8 cellular contexts compared by ENCODE assay signal in the genomic region with DNA sequence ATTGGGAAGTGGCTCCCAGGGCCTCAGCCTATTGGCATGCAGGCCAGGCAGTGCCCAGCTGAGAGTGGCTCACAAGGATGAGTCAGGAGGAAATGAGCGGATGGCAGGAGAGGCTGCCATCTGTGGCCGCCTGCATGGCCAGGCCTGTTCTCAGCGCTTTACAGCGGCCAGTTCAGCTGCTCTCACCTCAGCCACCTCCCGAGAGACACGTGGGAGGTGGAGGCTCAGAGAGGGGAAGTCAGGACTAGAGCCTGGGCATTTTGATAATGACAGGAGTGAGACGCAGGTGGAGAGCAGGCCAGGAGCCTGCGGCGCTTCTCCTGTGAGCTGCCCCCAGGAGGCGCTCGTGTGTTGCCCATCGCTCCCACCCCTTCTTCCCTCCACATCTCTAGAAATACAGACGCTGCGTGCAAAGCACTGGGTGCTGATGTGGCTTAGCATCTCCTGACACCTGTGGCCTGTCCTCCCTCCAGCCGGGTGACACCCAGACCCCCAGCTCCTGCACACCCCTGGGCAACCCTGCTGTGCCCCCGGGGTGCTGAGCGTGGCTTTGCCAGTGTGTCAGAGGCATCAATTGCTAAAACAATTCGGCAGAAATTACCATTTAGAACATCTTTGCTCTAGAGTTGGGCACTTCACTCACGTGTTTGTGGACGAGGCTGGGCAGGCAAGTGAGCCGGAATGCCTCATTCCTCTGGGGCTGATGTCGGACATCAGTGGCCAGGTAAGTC. TPM values are rescaled to one million over a fixed set of nuclear protein-coding genes. Genes with fewer than 3 reads are reported as not detected.
DNase-seq lines count a peak whose midpoint lies in the region; TF ChIP-seq lines count a peak whose summit lies in the region.

No MANE protein-coding gene starts in this region.

- peaks cover 58% of the 10 kb centered on the region for H3K4me1 Mint-ChIP-seq in brain

- no peak overlapping the region for H3K4me3 Mint-ChIP-seq in brain

- H3K9me3 Mint-ChIP-seq in brain, result peaks cover 0 to 2% (median 0%) of the 10 kb centered on the region in 5 experiments

- peak overlapping the region in 4 of 5 experiments; percentile 14 to 92 (median 60) for H3K27ac Mint-ChIP-seq in brain

- peak; percentile 66 to 80 for TF ChIP-seq CTCF in brain (conservative IDR thresholded peaks at IDR 0.05)
- peak; percentile 91 for TF ChIP-seq CTCF in kidney epithelial cell (IDR thresholded peaks at IDR 0.05; ENCODE audit: insufficient read depth, low read length, poor library complexity, severe bottlenecking)

- no peaks in the 10 kb centered on the region for H3K36me3 ChIP-seq in kidney epithelial cell (ENCODE audit: control insufficient read depth, insufficient read depth, low read length)

- H3K4me3 ChIP-seq in kidney epithelial cell (ENCODE audit: low read depth, low read length), result no peak overlapping the region

- no peaks in the 10 kb centered on the region for H3K36me3 Mint-ChIP-seq in brain

- H3K27me3 ChIP-seq in kidney epithelial cell (ENCODE audit: control insufficient read depth, insufficient read depth, low read length), result peaks cover 8% of the 10 kb centered on the region

- H3K27me3 Mint-ChIP-seq in brain, result peaks cover 4% of the 10 kb centered on the region

- DNase-seq in NCI-H2107 treated with DMSO at 0.1 percent for 48 hours (lab: John Stamatoyannopoulos, UW; ENCODE audit: unreplicated experiment) (peak; percentile 42), NCI-H2107 (lab: John Stamatoyannopoulos, UW) (no peak), NAMALWA (ENCODE audit: low spot score) (peak; percentile 80), UCSD-AML1 (lab: John Stamatoyannopoulos, UW; ENCODE audit: unreplicated experiment) (peak; percentile 74), kidney epithelial cell (ENCODE audit: low read depth) (peak; percentile 55), DMS79 (lab: John Stamatoyannopoulos, UW) (no peak)
- DNase-seq in stimulated activated CD4-positive, alpha-beta T cell treated with anti-CD3 and anti-CD28 coated beads, TNF-alpha, amount 100 ng/mL, for 1 hour (ENCODE audit: low read depth in 3 of 3, low spot score in 1 of 3), result peak; percentile 35 to 63 (median 62)

RNA-seq across cellular contexts. Expression of a gene that starts 21.4 kb away (rescaled TPM):
- polyA plus RNA-seq in brain (ENCODE audit: insufficient read depth, low read depth, low replicate concordance), result 15.2 TPM
- total RNA-seq in kidney epithelial cell, result 0.33 and 1.1 TPM in 2 replicates

RNA-seq across cellular contexts. Expression of a gene that starts 36.6 kb away (rescaled TPM):
- 10.7 TPM for polyA plus RNA-seq in brain (ENCODE audit: insufficient read depth, low read depth, low replicate concordance)
- 60.2 and 73.5 TPM in 2 replicates for total RNA-seq in kidney epithelial cell

RNA-seq across cellular contexts. Expression of a gene that starts 51.7 kb away (rescaled TPM):
- 17.1 TPM for polyA plus RNA-seq in brain (ENCODE audit: insufficient read depth, low read depth, low replicate concordance)
- 12.0 and 14.8 TPM in 2 replicates for total RNA-seq in kidney epithelial cell

RNA-seq across cellular contexts. Expression of a gene that starts 59.4 kb away (rescaled TPM):
- polyA plus RNA-seq in brain (ENCODE audit: insufficient read depth, low read depth, low replicate concordance), result 0.58 TPM
- 0.21 and 1.7 TPM in 2 replicates for total RNA-seq in kidney epithelial cell

Comparison
In these comparisons a context has a peak if more than half of its experiments do, and no peak if none do; other contexts are left out.
1. DNase-seq: peak in NCI-H2107 treated with DMSO at 0.1 percent for 48 hours (single experiment), NAMALWA (single experiment), UCSD-AML1 (single experiment), kidney epithelial cell (single experiment) and stimulated activated CD4-positive, alpha-beta T cell treated with anti-CD3 and anti-CD28 coated beads, TNF-alpha, amount 100 ng/mL, for 1 hour (3 of 3); none in NCI-H2107 (single experiment) and DMS79 (single experiment).